In the genomic region with DNA sequence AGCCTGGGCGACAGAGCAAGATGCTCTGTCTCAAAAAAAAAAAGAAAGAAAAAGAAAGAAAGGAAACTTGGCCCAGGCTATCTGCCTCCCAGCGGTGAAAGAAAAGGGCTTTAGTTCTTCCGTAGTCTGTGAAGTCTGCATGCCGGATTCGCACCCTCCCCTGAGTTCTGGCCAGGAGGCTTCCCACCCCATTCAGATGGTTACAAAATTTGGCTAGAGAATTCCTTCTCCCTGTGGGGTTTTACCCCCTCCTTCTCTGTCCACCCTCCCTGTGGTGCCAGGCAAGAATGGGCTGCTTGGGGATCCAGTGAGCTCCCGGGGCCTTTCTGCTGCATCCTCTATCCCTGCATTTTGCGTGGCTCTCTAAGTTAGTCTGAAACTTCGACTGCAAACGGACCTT, we compare ENCODE assay signal across 19 cellular contexts. TPM values are rescaled to one million over a fixed set of nuclear protein-coding genes. Genes with fewer than 3 reads are reported as not detected.
A peak's percentile ranks its signal among the peaks of the same experiment; 100 is the strongest.
DNase-seq lines count a peak whose midpoint lies in the region; ATAC-seq and TF ChIP-seq lines count a peak whose summit lies in the region.
"Had no signal": no experiment of that assay in that cellular context is flagged by ENCODE, and none has a peak within 500 bp of the region (broad histone marks: within the 10 kb centered on the region; RNA-seq: fewer than 3 reads in every experiment).

No MANE protein-coding gene starts in this region.

- no peak overlapping the region for H3K4me3 Mint-ChIP-seq in activated T-cell treated with anti-CD3 and anti-CD28 coated beads, Interleukin-2, amount 50 U/mL, for 24 hours
- peak overlapping the region; percentile 55 for H3K4me3 Mint-ChIP-seq in T-helper 17 cell
- no peak overlapping the region for H3K4me3 Mint-ChIP-seq in activated T-helper 2 cell treated with anti-CD3 and anti-CD28 coated beads, Interferon-gamma antibody, Interleukin-2, Interleukin-4, amounts not matched to agents 10 μg/mL and 5 μg/mL and 100 μg/mL, durations not matched to agents 14 hours and 24 hours and 36 hours (ENCODE audit: low read depth)
- H3K4me3 Mint-ChIP-seq: activated CD4-positive, alpha-beta T cell treated with anti-CD3 and anti-CD28 coated beads, Interleukin-2, amount 10 ng/mL, durations not matched to agents 7 days and 5 days had no signal

- no peaks in the 10 kb centered on the region for H3K27me3 Mint-ChIP-seq in activated T-cell treated with anti-CD3 and anti-CD28 coated beads, Interleukin-2, amount 50 U/mL, for 24 hours
- no peaks in the 10 kb centered on the region for H3K27me3 Mint-ChIP-seq in T-helper 17 cell
- H3K27me3 Mint-ChIP-seq in activated T-helper 2 cell treated with anti-CD3 and anti-CD28 coated beads, Interferon-gamma antibody, Interleukin-2, Interleukin-4, amounts not matched to agents 10 μg/mL and 5 μg/mL and 100 μg/mL, durations not matched to agents 14 hours and 24 hours and 36 hours (ENCODE audit: low read depth), result no peaks in the 10 kb centered on the region
- H3K27me3 Mint-ChIP-seq: activated CD4-positive, alpha-beta T cell treated with anti-CD3 and anti-CD28 coated beads, Interleukin-2, amount 10 ng/mL, durations not matched to agents 7 days and 5 days had no signal

- H3K9me3 ChIP-seq in T-helper 17 cell (ENCODE audit: control insufficient read depth, low read length, poor library complexity, severe bottlenecking) (no peaks in the 10 kb centered on the region), psoas muscle (peaks cover 13% of the 10 kb centered on the region)
- H3K9me3 ChIP-seq: ovary had no signal

- intact Hi-C loops in psoas muscle (cut with DNase I), result loop anchor here (5.0 kb wide), 1 partner anchor 34 kb away; no protein-coding TSS in a partner anchor
- intact Hi-C loops in activated T-helper 2 cell treated with anti-CD3 and anti-CD28 coated beads, Interferon-gamma antibody, Interleukin-2, Interleukin-4, amounts not matched to agents 10 μg/mL and 5 μg/mL and 100 μg/mL, durations not matched to agents 14 hours and 24 hours and 36 hours (cut with micrococcal nuclease), result no loop called here

- H3K9me3 Mint-ChIP-seq in activated T-cell treated with anti-CD3 and anti-CD28 coated beads, Interleukin-2, amount 50 U/mL, for 24 hours, result peaks cover 22% of the 10 kb centered on the region
- peaks cover 27% of the 10 kb centered on the region for H3K9me3 Mint-ChIP-seq in activated T-helper 2 cell treated with anti-CD3 and anti-CD28 coated beads, Interferon-gamma antibody, Interleukin-2, Interleukin-4, amounts not matched to agents 10 μg/mL and 5 μg/mL and 100 μg/mL, durations not matched to agents 14 hours and 24 hours and 36 hours

- peaks cover 85% of the 10 kb centered on the region for H3K4me1 Mint-ChIP-seq in activated T-cell treated with anti-CD3 and anti-CD28 coated beads, Interleukin-2, amount 50 U/mL, for 24 hours (ENCODE audit: low read depth)
- H3K4me1 Mint-ChIP-seq in T-helper 17 cell, result peaks cover 64% of the 10 kb centered on the region
- H3K4me1 Mint-ChIP-seq in activated T-helper 2 cell treated with anti-CD3 and anti-CD28 coated beads, Interferon-gamma antibody, Interleukin-2, Interleukin-4, amounts not matched to agents 10 μg/mL and 5 μg/mL and 100 μg/mL, durations not matched to agents 14 hours and 24 hours and 36 hours (ENCODE audit: low read depth), result peaks cover 61% of the 10 kb centered on the region

- H3K36me3 ChIP-seq in psoas muscle (ENCODE audit: insufficient read depth in 1 of 2, low read depth in 1 of 2), result no peaks in the 10 kb centered on the region
- H3K36me3 ChIP-seq: ovary had no signal

- H3K4me3 ChIP-seq in psoas muscle, result peak overlapping the region; percentile 10
- H3K4me3 ChIP-seq: ovary, skin epidermis had no signal

- no peaks in the 10 kb centered on the region for H3K27me3 ChIP-seq in foreskin keratinocyte
- no peaks in the 10 kb centered on the region for H3K27me3 ChIP-seq in psoas muscle (ENCODE audit: insufficient read depth in 3 of 3, low read length in 2 of 3)
- H3K27me3 ChIP-seq: ovary had no signal

- WGBS in psoas muscle, 3 donors, result 57 to 70% (median 58%) methylated on average over 9 of the region's 9 CpGs

- H3K4me1 ChIP-seq in foreskin keratinocyte (peaks cover 25% of the 10 kb centered on the region), psoas muscle (peaks cover 58% of the 10 kb centered on the region)

- ATAC-seq in T-helper 17 cell (no peak), foreskin keratinocyte (no peak), psoas muscle (no peak)

- TF ChIP-seq CTCF in foreskin keratinocyte (conservative IDR thresholded peaks at IDR 0.05) (no peak), psoas muscle (IDR thresholded peaks at IDR 0.05) (no peak)

- H3K27ac ChIP-seq in foreskin keratinocyte (no peak overlapping the region), psoas muscle (peak overlapping the region; percentile 88)
- H3K27ac ChIP-seq: C4-2B, ovary had no signal

- peaks cover 65% of the 10 kb centered on the region for H3K36me3 Mint-ChIP-seq in activated T-cell treated with anti-CD3 and anti-CD28 coated beads, Interleukin-2, amount 50 U/mL, for 24 hours (ENCODE audit: low read depth)
- H3K36me3 Mint-ChIP-seq in T-helper 17 cell (ENCODE audit: low read depth), result peaks cover 3% of the 10 kb centered on the region
- peaks cover 48% of the 10 kb centered on the region for H3K36me3 Mint-ChIP-seq in activated T-helper 2 cell treated with anti-CD3 and anti-CD28 coated beads, Interferon-gamma antibody, Interleukin-2, Interleukin-4, amounts not matched to agents 10 μg/mL and 5 μg/mL and 100 μg/mL, durations not matched to agents 14 hours and 24 hours and 36 hours (ENCODE audit: low read depth)

- peak overlapping the region; percentile 49 for H3K27ac Mint-ChIP-seq in activated T-cell treated with anti-CD3 and anti-CD28 coated beads, Interleukin-2, amount 50 U/mL, for 24 hours
- H3K27ac Mint-ChIP-seq in T-helper 17 cell, result peak overlapping the region; percentile 77
- H3K27ac Mint-ChIP-seq in activated T-helper 2 cell treated with anti-CD3 and anti-CD28 coated beads, Interferon-gamma antibody, Interleukin-2, Interleukin-4, amounts not matched to agents 10 μg/mL and 5 μg/mL and 100 μg/mL, durations not matched to agents 14 hours and 24 hours and 36 hours, result no peak overlapping the region
- H3K27ac Mint-ChIP-seq: activated CD4-positive, alpha-beta T cell treated with anti-CD3 and anti-CD28 coated beads, Interleukin-2, amount 10 ng/mL, durations not matched to agents 7 days and 5 days had no signal

- DNase-seq in activated T-cell treated with anti-CD3 and anti-CD28 coated beads, Interleukin-2, amount 50 U/mL, for 24 hours, result no peak
- no peak for DNase-seq in activated T-cell treated with anti-CD3 and anti-CD28 coated beads, Interleukin-2, amount 50 U/mL, for 1 hour
- DNase-seq in T-helper 17 cell (no peak), foreskin keratinocyte (peak; percentile 6 to 17), psoas muscle (no peak), UCSD-AML1 (lab: John Stamatoyannopoulos, UW; ENCODE audit: unreplicated experiment) (no peak), GM03348 (ENCODE audit: low spot score) (no peak)
- DNase-seq in activated T-helper 2 cell treated with anti-CD3 and anti-CD28 coated beads, Interferon-gamma antibody, Interleukin-2, Interleukin-4, amounts not matched to agents 10 μg/mL and 5 μg/mL and 100 μg/mL, durations not matched to agents 14 hours and 24 hours and 36 hours (ENCODE audit: low spot score), result no peak
- DNase-seq: 8988T; activated CD4-positive, alpha-beta T cell treated with anti-CD3 and anti-CD28 coated beads, Interleukin-2, amount 10 ng/mL, durations not matched to agents 7 days and 5 days; kidney; midbrain; NCI-H1930; NCI-H510A; ovary; stimulated activated naive CD4-positive, alpha-beta T cell; T1000 had no signal

RNA-seq across cellular contexts. Expression of a gene that starts 37.8 kb away (rescaled TPM):
- 100 to 1,000 TPM; 149 to 165 TPM for total RNA-seq in T-helper 17 cell
- total RNA-seq in foreskin keratinocyte, result 116 and 136 TPM in 2 replicates
- polyA plus RNA-seq in foreskin keratinocyte, result 82.2 and 87.9 TPM in 2 replicates
- 100 to 1,000 TPM; 118 to 168 (median 147) TPM for total RNA-seq in psoas muscle
- polyA plus RNA-seq in psoas muscle, result 100 to 1,000 TPM in 1 of 3 donors, 10 to 100 TPM in 2; 43.8 to 157 (median 53.8) TPM
- 151 and 153 TPM in 2 replicates for total RNA-seq in activated T-helper 2 cell treated with anti-CD3 and anti-CD28 coated beads, Interferon-gamma antibody, Interleukin-2, Interleukin-4, amounts not matched to agents 10 μg/mL and 5 μg/mL and 100 μg/mL, durations not matched to agents 14 hours and 24 hours and 36 hours

Comparison
In these comparisons a context has a peak if more than half of its experiments do, and no peak if none do; other contexts are left out.
1. DNase-seq: peak in foreskin keratinocyte (2 of 2); none in activated T-cell treated with anti-CD3 and anti-CD28 coated beads, Interleukin-2, amount 50 U/mL, for 24 hours (single experiment), activated T-cell treated with anti-CD3 and anti-CD28 coated beads, Interleukin-2, amount 50 U/mL, for 1 hour (single experiment), T-helper 17 cell (0 of 3), psoas muscle (0 of 2), activated T-helper 2 cell treated with anti-CD3 and anti-CD28 coated beads, Interferon-gamma antibody, Interleukin-2, Interleukin-4, amounts not matched to agents 10 μg/mL and 5 μg/mL and 100 μg/mL, durations not matched to agents 14 hours and 24 hours and 36 hours (single experiment), UCSD-AML1 (single experiment) and GM03348 (single experiment).